In the genomic region with DNA sequence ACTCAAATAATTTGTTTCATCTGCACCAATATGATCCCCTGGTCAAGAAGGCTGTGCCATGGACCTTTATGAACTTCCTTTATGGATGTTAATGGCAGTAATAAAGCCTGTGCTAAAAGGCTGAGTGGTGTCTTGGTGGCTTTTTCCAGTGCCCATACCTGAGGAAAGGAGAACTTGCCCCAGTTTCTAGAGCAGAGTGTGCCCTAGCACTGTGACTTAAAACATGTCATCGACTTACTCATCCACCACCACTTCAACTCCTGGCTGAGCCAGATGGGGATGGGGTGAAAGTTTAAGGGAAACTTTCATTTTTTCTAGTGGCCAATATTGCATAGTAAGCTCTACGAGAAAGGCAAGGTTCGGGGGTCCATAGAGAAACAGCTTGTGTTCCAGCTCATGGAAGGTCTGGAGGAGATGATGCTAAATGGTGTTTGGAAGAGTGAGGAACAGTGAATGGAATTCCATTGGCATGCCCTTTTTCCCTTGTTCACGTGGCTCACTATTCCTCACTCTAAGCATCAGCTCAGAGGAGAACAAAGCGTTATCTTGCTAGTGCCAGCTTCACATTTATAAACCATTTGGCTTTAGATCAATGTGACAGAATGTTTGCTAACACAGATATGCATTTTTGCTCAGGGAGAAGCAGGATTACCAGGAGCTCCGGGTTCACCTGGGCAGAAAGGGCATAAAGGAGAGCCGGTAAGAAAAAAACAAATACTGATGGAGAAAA, we compare ENCODE assay signal across 15 cellular contexts.
DNase-seq lines count a peak whose midpoint lies in the region; ATAC-seq and TF ChIP-seq lines count a peak whose summit lies in the region.
"Had no signal": no experiment of that assay in that cellular context is flagged by ENCODE, and none has a peak within 500 bp of the region (broad histone marks: within the 10 kb centered on the region; RNA-seq: fewer than 3 reads in every experiment).

No MANE protein-coding gene starts in this region.

- no peaks in the 10 kb centered on the region for H3K27me3 ChIP-seq in right atrium auricular region
- H3K27me3 ChIP-seq in heart left ventricle, result no peaks in the 10 kb centered on the region
- H3K27me3 ChIP-seq in ovary, result no peaks in the 10 kb centered on the region
- H3K27me3 ChIP-seq: BLaER1 had no signal

- DNase-seq in Right ventricle myocardium superior (no peak), right atrium auricular region (ENCODE audit: low spot score) (no peak), heart left ventricle (no peak), naive B cell (no peak), ovary (no peak), CD14-positive monocyte (ENCODE audit: low spot score) (no peak)
- no peak for DNase-seq in stimulated activated CD4-positive, alpha-beta T cell treated with anti-CD3 and anti-CD28 coated beads, Interleukin-4, amount 100 ng/mL, for 24 hours
- DNase-seq in activated T-cell treated with anti-CD3 and anti-CD28 coated beads, Interleukin-2, amount 50 U/mL, for 72 hours, result no peak
- DNase-seq: CD8-positive, alpha-beta T cell; DMS53; KBM-7; MV-4-11; NCI-H1694 treated with DMSO at 0.1 percent for 48 hours had no signal

- H3K4me1 ChIP-seq in right atrium auricular region (no peaks in the 10 kb centered on the region), heart left ventricle (peaks cover 0 to 22% (median 0%) of the 10 kb centered on the region in 12 donors), ovary (ENCODE audit: insufficient read depth) (no peaks in the 10 kb centered on the region)
- H3K4me1 ChIP-seq: BLaER1 had no signal

- H3K9me3 ChIP-seq in right atrium auricular region (no peaks in the 10 kb centered on the region), heart left ventricle (no peaks in the 10 kb centered on the region), ovary (no peaks in the 10 kb centered on the region)
- H3K9me3 ChIP-seq: BLaER1 had no signal

- H3K4me3 Mint-ChIP-seq in naive B cell (no peak overlapping the region), CD14-positive monocyte (no peak overlapping the region)
- no peak overlapping the region for H3K4me3 Mint-ChIP-seq in activated T-cell treated with anti-CD3 and anti-CD28 coated beads, Interleukin-2, amount 50 U/mL, for 72 hours
- H3K4me3 Mint-ChIP-seq: CD8-positive, alpha-beta T cell had no signal

- intact Hi-C loops in Right ventricle myocardium superior (cut with DNase I) (no loop called here), heart left ventricle (cut with DNase I) (no loop called here), ovary (cut with DNase I) (no loop called here), CD14-positive monocyte (cut with micrococcal nuclease) (no loop called here)

- peaks cover 16 to 26% (median 16%) of the 10 kb centered on the region in 3 donors for H3K4me1 Mint-ChIP-seq in naive B cell
- H3K4me1 Mint-ChIP-seq in activated T-cell treated with anti-CD3 and anti-CD28 coated beads, Interleukin-2, amount 50 U/mL, for 72 hours (ENCODE audit: low read depth), result no peaks in the 10 kb centered on the region
- no peaks in the 10 kb centered on the region for H3K4me1 Mint-ChIP-seq in CD14-positive monocyte

- TF ChIP-seq CTCF in right atrium auricular region (IDR thresholded peaks at IDR 0.05) (no peak), heart left ventricle (IDR thresholded peaks at IDR 0.05) (no peak), ovary (IDR thresholded peaks at IDR 0.05) (no peak), CD14-positive monocyte (IDR thresholded peaks at IDR 0.05) (no peak)

- H3K36me3 ChIP-seq in right atrium auricular region (no peaks in the 10 kb centered on the region), heart left ventricle (no peaks in the 10 kb centered on the region), ovary (no peaks in the 10 kb centered on the region)
- H3K36me3 ChIP-seq: BLaER1 had no signal

- H3K9me3 Mint-ChIP-seq in naive B cell (no peaks in the 10 kb centered on the region), CD14-positive monocyte (peaks cover 0 to 3% (median 0%) of the 10 kb centered on the region in 7 donors)
- no peaks in the 10 kb centered on the region for H3K9me3 Mint-ChIP-seq in activated T-cell treated with anti-CD3 and anti-CD28 coated beads, Interleukin-2, amount 50 U/mL, for 72 hours
- H3K9me3 Mint-ChIP-seq: CD8-positive, alpha-beta T cell had no signal

- H3K4me3 ChIP-seq in right atrium auricular region (no peak overlapping the region), heart left ventricle (no peak overlapping the region), ovary (no peak overlapping the region)
- H3K4me3 ChIP-seq: BLaER1 had no signal

- H3K27me3 Mint-ChIP-seq in naive B cell (no peaks in the 10 kb centered on the region), CD14-positive monocyte (ENCODE audit: low read depth in 3 of 3) (peaks cover 0 to 2% (median 0%) of the 10 kb centered on the region in 3 donors)
- peaks cover 14% of the 10 kb centered on the region for H3K27me3 Mint-ChIP-seq in activated T-cell treated with anti-CD3 and anti-CD28 coated beads, Interleukin-2, amount 50 U/mL, for 72 hours (ENCODE audit: low read depth)

- ATAC-seq in Right ventricle myocardium superior (ENCODE audit: poor library complexity) (peak; percentile 58), heart left ventricle (peak; percentile 12 to 47 (median 22)), naive B cell (ENCODE audit: low read depth in 2 of 2) (no peak)
- ATAC-seq in activated T-cell treated with anti-CD3 and anti-CD28 coated beads, Interleukin-2, amount 50 U/mL, for 72 hours (replicated peaks in 1 of 2), result no peak
- ATAC-seq: CD8-positive, alpha-beta T cell; HepG2 had no signal

- H3K27ac ChIP-seq in right atrium auricular region, result peak overlapping the region in 1 of 2 donors; percentile 53
- H3K27ac ChIP-seq in heart left ventricle, result peak overlapping the region in 5 of 12 donors; percentile 16 to 71 (median 45)
- no peak overlapping the region for H3K27ac ChIP-seq in ovary
- H3K27ac ChIP-seq: BLaER1 had no signal

- TF ChIP-seq POLR2A in heart left ventricle (IDR thresholded peaks at IDR 0.05) (no peak), ovary (IDR thresholded peaks at IDR 0.05) (no peak)

- H3K36me3 Mint-ChIP-seq in naive B cell (peaks cover 18 to 71% of the 10 kb centered on the region in 2 donors), CD14-positive monocyte (no peaks in the 10 kb centered on the region)
- no peaks in the 10 kb centered on the region for H3K36me3 Mint-ChIP-seq in activated T-cell treated with anti-CD3 and anti-CD28 coated beads, Interleukin-2, amount 50 U/mL, for 72 hours (ENCODE audit: insufficient read depth in 2 of 2)
- H3K36me3 Mint-ChIP-seq: CD8-positive, alpha-beta T cell had no signal

- 67 to 69% (median 68%) methylated on average over 7 of the region's 7 CpGs for WGBS in heart left ventricle, 4 donors
- WGBS in ovary, 3 donors, result 83 to 88% (median 85%) methylated on average over 7 of the region's 7 CpGs

- TF ChIP-seq EP300 in ovary (IDR thresholded peaks at IDR 0.05), result no peak

- H3K27ac Mint-ChIP-seq in naive B cell, result peak overlapping the region in 5 of 6 donors; percentile 22 to 89 (median 64)
- H3K27ac Mint-ChIP-seq in activated T-cell treated with anti-CD3 and anti-CD28 coated beads, Interleukin-2, amount 50 U/mL, for 72 hours, result no peak overlapping the region
- no peak overlapping the region for H3K27ac Mint-ChIP-seq in CD14-positive monocyte
- H3K27ac Mint-ChIP-seq: CD8-positive, alpha-beta T cell had no signal

Comparison
In these comparisons a context has a peak if more than half of its experiments do, and no peak if none do; other contexts are left out.
1. ATAC-seq: peak in Right ventricle myocardium superior (single experiment) and heart left ventricle (4 of 4); none in naive B cell (0 of 2) and activated T-cell treated with anti-CD3 and anti-CD28 coated beads, Interleukin-2, amount 50 U/mL, for 72 hours (0 of 2).
2. H3K27ac Mint-ChIP-seq: peak in naive B cell (5 of 6); none in activated T-cell treated with anti-CD3 and anti-CD28 coated beads, Interleukin-2, amount 50 U/mL, for 72 hours (single experiment) and CD14-positive monocyte (0 of 7).